In the genomic region with DNA sequence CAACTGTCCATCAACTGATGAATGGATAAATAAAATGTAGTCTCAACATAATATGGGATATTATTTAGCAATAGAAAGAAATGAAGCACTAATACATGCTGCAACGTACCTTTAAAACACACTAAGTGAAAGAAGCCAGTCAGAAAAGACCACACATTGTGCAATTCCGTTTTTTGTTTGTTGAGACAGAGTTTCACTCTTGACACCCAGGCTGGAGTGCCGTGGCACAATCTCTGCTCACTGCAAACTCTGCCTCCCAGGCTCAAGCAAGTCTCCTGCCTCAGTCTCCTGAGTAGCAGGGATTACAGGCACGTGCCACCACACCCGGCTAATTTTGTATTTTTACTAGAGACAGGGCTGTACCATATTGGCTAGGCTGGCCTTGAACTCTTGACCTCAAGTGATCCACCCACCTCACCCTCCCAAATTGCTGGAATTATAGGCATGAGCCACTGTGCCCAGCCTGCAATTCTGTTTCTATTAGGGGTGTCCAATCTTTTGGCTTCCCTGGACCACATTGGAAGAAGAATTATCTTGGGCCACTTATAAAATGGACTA, we compare ENCODE assay signal across 2 cellular contexts.
TF ChIP-seq lines count a peak whose summit lies in the region.

No MANE protein-coding gene starts in this region.

TF ChIP-seq in endothelial cell of umbilical vein, 7 proteins besides CTCF, POLR2A, EP300 and RAD21 (continued from another document):
- TF ChIP-seq JUN (IDR thresholded peaks at IDR 0.05; ENCODE audit: borderline replicate concordance, insufficient read depth, insufficient read length, low read depth) (no peak), GATA2 (IDR thresholded peaks at IDR 0.05; ENCODE audit: insufficient read depth, insufficient read length, low read depth, low read length) (no peak), POLR2AphosphoS5 (IDR thresholded peaks at IDR 0.05; ENCODE audit: insufficient read depth, low read depth, low read length) (no peak), EZH2 (IDR thresholded peaks at IDR 0.05; ENCODE audit: borderline replicate concordance, low read depth, low read length, severe bottlenecking) (no peak), FOS (IDR thresholded peaks at IDR 0.05; ENCODE audit: borderline replicate concordance, insufficient read depth, low read length) (no peak)
- TF ChIP-seq, protein P1, sequence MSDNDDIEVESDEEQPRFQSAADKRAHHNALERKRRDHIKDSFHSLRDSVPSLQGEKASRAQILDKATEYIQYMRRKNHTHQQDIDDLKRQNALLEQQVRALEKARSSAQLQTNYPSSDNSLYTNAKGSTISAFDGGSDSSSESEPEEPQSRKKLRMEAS (IDR thresholded peaks at IDR 0.05; ENCODE audit: insufficient read depth, insufficient read length): no peak

TF ChIP-seq in WTC11, 78 proteins besides CTCF, POLR2A, EP300 and RAD21:
- no peak for TF ChIP-seq KAT7 (CRISPR knock-in tag; IDR thresholded peaks at IDR 0.05; ENCODE audit: borderline replicate concordance)
- TF ChIP-seq ZBTB21 (CRISPR knock-in tag; IDR thresholded peaks at IDR 0.05; ENCODE audit: borderline replicate concordance): no peak
- TF ChIP-seq, protein P1 (CRISPR knock-in tag; IDR thresholded peaks at IDR 0.05): no peak
